8 cellular contexts compared by ENCODE assay signal in the genomic region with DNA sequence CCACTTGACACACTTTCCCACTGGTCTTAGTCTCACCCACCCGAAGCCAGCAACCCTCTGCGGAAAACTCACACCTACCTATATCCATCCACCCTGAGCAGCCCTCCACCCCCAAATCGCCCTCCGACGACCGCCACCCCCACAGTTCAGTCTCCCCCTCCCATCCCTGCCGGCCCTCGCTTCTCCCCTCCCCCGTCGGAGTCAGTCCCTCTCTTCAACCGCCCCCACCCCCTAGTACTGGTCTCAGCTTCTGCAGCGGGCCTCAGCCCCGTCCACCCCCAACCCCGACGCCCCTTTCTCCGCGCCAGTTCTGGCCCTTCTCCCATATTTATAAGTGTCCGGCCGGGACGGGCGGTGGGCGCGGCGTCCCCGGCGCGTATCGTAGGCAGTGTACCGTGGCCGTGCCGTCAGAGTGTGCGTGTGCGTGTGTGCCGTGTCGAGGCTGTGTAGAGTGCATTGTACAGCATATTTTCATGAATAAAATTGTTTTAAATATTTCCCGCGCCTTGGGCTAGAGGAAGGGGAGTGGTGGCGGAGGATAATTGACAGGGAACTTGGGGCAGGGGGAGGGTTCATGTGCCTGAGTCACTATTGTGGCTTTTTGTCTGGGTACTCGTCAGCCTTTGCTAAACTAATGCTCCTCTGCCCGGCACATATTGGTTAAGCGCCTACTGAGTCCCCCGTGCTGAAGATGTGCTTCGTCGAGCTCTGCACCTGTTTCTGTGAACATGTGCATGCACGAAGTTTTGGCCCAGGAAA. TPM values are rescaled to one million over a fixed set of nuclear protein-coding genes. Genes with fewer than 3 reads are reported as not detected.
DNase-seq lines count a peak whose midpoint lies in the region; FAIRE-seq and TF ChIP-seq lines count a peak whose summit lies in the region.

No MANE protein-coding gene starts in this region.

- 5% methylated on average over 33 of the region's 45 CpGs; no CpG with 5 or more reads in 1 of the 2 experiments for WGBS in H1 (ENCODE audit: extremely low coverage in 1 of 2, insufficient coverage in 1 of 2, insufficient read length in 1 of 2, insufficient replicate concordance in 2 of 2, low coverage in 1 of 2, low lambda C conversion rate in 2 of 2, missing lambda C conversion rate in 1 of 2), 2 experiments

- H3K79me2 ChIP-seq in H1 (ENCODE audit: control insufficient read depth in 1 of 2, insufficient read depth in 2 of 2, low read length in 2 of 2) (no peaks in the 10 kb centered on the region), parathyroid adenoma (no peaks in the 10 kb centered on the region)

- H3K4me2 ChIP-seq in H1 (ENCODE audit: insufficient read depth in 1 of 2, low read depth in 2 of 2, low read length in 2 of 2) (peak overlapping the region; percentile 94 to 97), parathyroid adenoma (ENCODE audit: low read length) (peak overlapping the region; percentile 63)

- no peak overlapping the region for H4K5ac ChIP-seq in H1 (ENCODE audit: insufficient read length, low read depth, low read length)

- no peak overlapping the region for H2BK20ac ChIP-seq in H1 (ENCODE audit: low read length)

- H2AFZ ChIP-seq in H1 (ENCODE audit: low read length) (no peak overlapping the region), parathyroid adenoma (no peak overlapping the region)

- H3K4me1 ChIP-seq in SJSA1 (replicated peaks): peaks cover 20% of the 10 kb centered on the region
- peaks cover 3 to 35% (median 26%) of the 10 kb centered on the region in 4 experiments for H3K4me1 ChIP-seq in H1 (replicated peaks in 1 of 4; ENCODE audit: control insufficient read depth in 3 of 4, insufficient read depth in 4 of 4, low read length in 3 of 4)
- H3K4me1 ChIP-seq in parathyroid adenoma: peaks cover 21% of the 10 kb centered on the region

- H3K79me1 ChIP-seq in H1 (ENCODE audit: low read depth, low read length): no peaks in the 10 kb centered on the region; the same call in 1 of the 2 replicates

- H4K8ac ChIP-seq in H1 (ENCODE audit: extremely low read depth, insufficient read depth, low read length): 0 out of 2 replicates have a peak overlapping the region, but pooled peaks have one; percentile 43

- H3K4me3 ChIP-seq in SJSA1 (peak overlapping the region; percentile 52), H1 (ENCODE audit: extremely low read depth in 1 of 4, insufficient read depth in 2 of 4, low read depth in 3 of 4, low read length in 4 of 4) (peak overlapping the region; percentile 46 to 72 (median 62)), parathyroid adenoma (ENCODE audit: low read depth, low read length) (peak overlapping the region; percentile 60)

- H3K27me3 ChIP-seq in SJSA1 (replicated peaks) (peaks cover 15% of the 10 kb centered on the region), H1 (replicated peaks in 1 of 4; ENCODE audit: control insufficient read depth in 3 of 4, extremely low read depth in 1 of 4, insufficient read depth in 3 of 4, low read length in 3 of 4) (peaks cover 5 to 40% (median 33%) of the 10 kb centered on the region in 4 experiments), parathyroid adenoma (ENCODE audit: control insufficient read depth, insufficient read depth, low read length) (no peaks in the 10 kb centered on the region)

- FAIRE-seq in H1 (lab: Jason Lieb, UNC): no peak

- no peaks in the 10 kb centered on the region for H3K36me3 ChIP-seq in SJSA1
- no peaks in the 10 kb centered on the region for H3K36me3 ChIP-seq in H1 (ENCODE audit: control insufficient read depth in 2 of 4, insufficient read depth in 4 of 4, low read length in 3 of 4)
- no peaks in the 10 kb centered on the region for H3K36me3 ChIP-seq in parathyroid adenoma (ENCODE audit: control insufficient read depth, insufficient read depth, low read length)

- no peak for TF ChIP-seq EP300 in H1 (IDR thresholded peaks at IDR 0.05; ENCODE audit: borderline replicate concordance in 1 of 2, low read depth in 2 of 2, low read length in 2 of 2)

- no peak overlapping the region for H2BK5ac ChIP-seq in H1 (ENCODE audit: low read depth, low read length)

- no peak overlapping the region for H2BK120ac ChIP-seq in H1 (replicated peaks; ENCODE audit: low read depth, low read length)

- peak overlapping the region; percentile 93 for H4K91ac ChIP-seq in H1 (replicated peaks; ENCODE audit: insufficient read length, low read length)

- no peak for TF ChIP-seq POLR2A in H1 (IDR thresholded peaks at IDR 0.05; ENCODE audit: control extremely low read depth in 1 of 2, low read depth in 2 of 2, low read length in 2 of 2)

- H3K23me2 ChIP-seq in H1 (ENCODE audit: low read depth, low read length): peaks cover 18% of the 10 kb centered on the region

- H2AK5ac ChIP-seq in H1 (ENCODE audit: low read depth, low read length): no peak overlapping the region

- TF ChIP-seq CTCF in H1 (IDR thresholded peaks at IDR 0.05; ENCODE audit: control extremely low read depth in 1 of 3, insufficient read depth in 1 of 3, low read depth in 1 of 3, low read length in 3 of 3) (no peak), parathyroid adenoma (IDR thresholded peaks at IDR 0.05) (no peak)

- TF ChIP-seq RAD21 in H1 (IDR thresholded peaks at IDR 0.05 in 1 of 2, conservative IDR thresholded peaks at IDR 0.05 in 1 of 2; ENCODE audit: low read depth in 2 of 2, low read length in 2 of 2): no peak

- H3K4ac ChIP-seq in H1 (replicated peaks; ENCODE audit: insufficient read length, low read depth, low read length): peak overlapping the region; percentile 59

- peak overlapping the region; percentile 97 for H3K18ac ChIP-seq in H1 (ENCODE audit: extremely low read depth, low read length)

- H3K9ac ChIP-seq in H1 (replicated peaks in 1 of 4; ENCODE audit: extremely low read depth in 1 of 4, low read depth in 3 of 4, low read length in 3 of 4) (peak overlapping the region in 1 of 4 experiments; percentile 29; a peak in 1 of 7 replicates), parathyroid adenoma (no peak overlapping the region)

- peak overlapping the region; percentile 75; the same call in 1 of the 2 replicates for H2BK12ac ChIP-seq in H1 (ENCODE audit: low read depth, low read length)

- H3K27ac ChIP-seq in SJSA1 (peak overlapping the region; percentile 73), H1 (ENCODE audit: low read depth, low read length) (no peak overlapping the region), parathyroid adenoma (no peak overlapping the region)

- H3K14ac ChIP-seq in H1 (ENCODE audit: insufficient read length): no peak overlapping the region

- peak overlapping the region; percentile 35 for H3K56ac ChIP-seq in H1 (replicated peaks; ENCODE audit: insufficient read length, low read depth, low read length)

- H3K9me3 ChIP-seq in SJSA1 (replicated peaks) (no peaks in the 10 kb centered on the region), H1 (ENCODE audit: insufficient read depth in 2 of 2, low read depth in 1 of 2, low read length in 1 of 2) (no peaks in the 10 kb centered on the region), parathyroid adenoma (ENCODE audit: control insufficient read depth, low read length) (no peaks in the 10 kb centered on the region)

- peaks cover 0 to 4% of the 10 kb centered on the region in 2 experiments for H4K20me1 ChIP-seq in H1 (replicated peaks in 1 of 2; ENCODE audit: control insufficient read depth in 1 of 2, insufficient read depth in 2 of 2, low read length in 2 of 2)

- CTCF ChIA-PET in H1 (lab: Charles Lee; ENCODE audit: partially characterized antibody) (interaction anchor here (1.0 to 2.5 kb wide), 6 partner anchors 12 to 50 kb away, joined by 4 to 7 read pairs (median 6); no protein-coding TSS in a partner anchor), HEK293T (lab: Yijun Ruan, JAX) (no interaction called here)

- H3K23ac ChIP-seq in H1 (ENCODE audit: insufficient read length): no peak overlapping the region

- H2BK15ac ChIP-seq in H1 (ENCODE audit: low read length): 0 out of 2 replicates have a peak overlapping the region, but pooled peaks have one; percentile 72

- peak; percentile 60 for DNase-seq in EL
- peak in 1 of 2 experiments; percentile 28 for DNase-seq in SJSA1 (ENCODE audit: low read depth in 1 of 2, low spot score in 2 of 2)
- no peak for DNase-seq in H1 (ENCODE audit: low read depth in 1 of 2, low spot score in 2 of 2)
- no peak for DNase-seq in ureter (ENCODE audit: low spot score)
- DNase-seq in NCI-H187 treated with DMSO at 0.1 percent for 48 hours (lab: John Stamatoyannopoulos, UW): no peak
- no peak for DNase-seq in HEK293T (ENCODE audit: extremely low spot score)
- DNase-seq in cerebellar cortex (ENCODE audit: low spot score): no peak

- POLR2A ChIA-PET in H1 (lab: Charles Lee; ENCODE audit: partially characterized antibody) (interaction anchor here (0.9 to 2.8 kb wide), 10 partner anchors 11 to 113 kb away, joined by 3 to 22 read pairs (median 4); no protein-coding TSS in a partner anchor), HEK293T (lab: Yijun Ruan, JAX) (no interaction called here)

TF ChIP-seq in H1, 55 proteins besides CTCF, POLR2A, EP300 and RAD21 (continues in another document):
- TF ChIP-seq, protein P1, sequence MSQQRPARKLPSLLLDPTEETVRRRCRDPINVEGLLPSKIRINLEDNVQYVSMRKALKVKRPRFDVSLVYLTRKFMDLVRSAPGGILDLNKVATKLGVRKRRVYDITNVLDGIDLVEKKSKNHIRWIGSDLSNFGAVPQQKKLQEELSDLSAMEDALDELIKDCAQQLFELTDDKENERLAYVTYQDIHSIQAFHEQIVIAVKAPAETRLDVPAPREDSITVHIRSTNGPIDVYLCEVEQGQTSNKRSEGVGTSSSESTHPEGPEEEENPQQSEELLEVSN (IDR thresholded peaks at IDR 0.05): peak; percentile 46; the same call in 1 of the 2 replicates
- peak; percentile 24 for TF ChIP-seq EZH2 (IDR thresholded peaks at IDR 0.05; ENCODE audit: low read depth, low read length, severe bottlenecking)

RNA-seq across cellular contexts. Expression of a gene that starts 22.0 kb away (rescaled TPM):
- total RNA-seq in SJSA1 (2014; rRNA removed; shearing (Covaris generic)): 0.05 TPM in 1 of 2 replicates, not detected in the other
- 3.0 and 3.8 TPM in 2 replicates for total RNA-seq in H1 (2021; fragmentation: NEBNext Ultra II Directional; extraction: Animal tissue kit (Norgen Biotek cat#: 25700))
- polyA plus RNA-seq in H1 (2011; rRNA removed): 0.59 and 1.2 TPM in 2 replicates
- 0.52 TPM for polyA plus RNA-seq in H1 (2011; cell fraction: cytosol; rRNA removed)
- 1.8 TPM for polyA plus RNA-seq in H1 (2011; cell fraction: nucleus; rRNA removed)
- 2.2 to 4.1 TPM (median 3.4 TPM) in 4 replicates for polyA plus RNA-seq in H1 (2012, experiment 1 of 2)
- polyA plus RNA-seq in H1 (2012, experiment 2 of 2): 1.4 TPM
- 1.9 TPM for polyA plus RNA-seq in H1 (2013, experiment 1 of 2)
- 1.8 TPM for polyA plus RNA-seq in H1 (2013, experiment 2 of 2)
- polyA minus RNA-seq in H1 (2011; rRNA and poly(A)+ RNA removed): 0.27 and 0.54 TPM in 2 replicates
- polyA minus RNA-seq in H1 (2011; cell fraction: cytosol; rRNA and poly(A)+ RNA removed): 2.3 TPM
- 2.8 TPM for polyA minus RNA-seq in H1 (2011; cell fraction: nucleus; rRNA and poly(A)+ RNA removed)
- 8.6 TPM for total RNA-seq in ureter
